In the genomic region with DNA sequence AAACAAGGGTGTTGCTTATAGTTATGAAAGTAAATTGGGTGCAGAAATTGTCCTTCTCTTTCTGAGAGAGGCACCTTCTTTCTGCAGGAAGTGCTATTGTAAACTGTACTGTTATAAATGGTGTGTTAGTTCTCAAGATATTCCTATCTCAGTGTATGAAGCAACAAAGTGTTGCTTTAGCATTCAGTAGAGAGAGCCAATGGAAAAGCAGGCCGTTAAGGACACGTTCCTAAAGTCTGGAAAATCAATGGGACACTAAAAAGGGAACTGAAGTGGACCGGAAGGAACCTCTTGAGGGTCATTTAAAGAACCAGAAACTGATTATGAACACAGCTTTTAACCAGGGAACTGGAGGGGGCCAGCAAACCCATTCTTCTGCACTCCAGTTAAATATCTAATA, we compare ENCODE assay signal across 1 cellular context.
TF ChIP-seq lines count a peak whose summit lies in the region.

No MANE protein-coding gene starts in this region.

TF ChIP-seq in K562, 482 proteins besides CTCF, POLR2A, EP300 and RAD21 (continued from another document):
- TF ChIP-seq, protein P1, sequence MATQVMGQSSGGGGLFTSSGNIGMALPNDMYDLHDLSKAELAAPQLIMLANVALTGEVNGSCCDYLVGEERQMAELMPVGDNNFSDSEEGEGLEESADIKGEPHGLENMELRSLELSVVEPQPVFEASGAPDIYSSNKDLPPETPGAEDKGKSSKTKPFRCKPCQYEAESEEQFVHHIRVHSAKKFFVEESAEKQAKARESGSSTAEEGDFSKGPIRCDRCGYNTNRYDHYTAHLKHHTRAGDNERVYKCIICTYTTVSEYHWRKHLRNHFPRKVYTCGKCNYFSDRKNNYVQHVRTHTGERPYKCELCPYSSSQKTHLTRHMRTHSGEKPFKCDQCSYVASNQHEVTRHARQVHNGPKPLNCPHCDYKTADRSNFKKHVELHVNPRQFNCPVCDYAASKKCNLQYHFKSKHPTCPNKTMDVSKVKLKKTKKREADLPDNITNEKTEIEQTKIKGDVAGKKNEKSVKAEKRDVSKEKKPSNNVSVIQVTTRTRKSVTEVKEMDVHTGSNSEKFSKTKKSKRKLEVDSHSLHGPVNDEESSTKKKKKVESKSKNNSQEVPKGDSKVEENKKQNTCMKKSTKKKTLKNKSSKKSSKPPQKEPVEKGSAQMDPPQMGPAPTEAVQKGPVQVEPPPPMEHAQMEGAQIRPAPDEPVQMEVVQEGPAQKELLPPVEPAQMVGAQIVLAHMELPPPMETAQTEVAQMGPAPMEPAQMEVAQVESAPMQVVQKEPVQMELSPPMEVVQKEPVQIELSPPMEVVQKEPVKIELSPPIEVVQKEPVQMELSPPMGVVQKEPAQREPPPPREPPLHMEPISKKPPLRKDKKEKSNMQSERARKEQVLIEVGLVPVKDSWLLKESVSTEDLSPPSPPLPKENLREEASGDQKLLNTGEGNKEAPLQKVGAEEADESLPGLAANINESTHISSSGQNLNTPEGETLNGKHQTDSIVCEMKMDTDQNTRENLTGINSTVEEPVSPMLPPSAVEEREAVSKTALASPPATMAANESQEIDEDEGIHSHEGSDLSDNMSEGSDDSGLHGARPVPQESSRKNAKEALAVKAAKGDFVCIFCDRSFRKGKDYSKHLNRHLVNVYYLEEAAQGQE (CRISPR knock-in tag; IDR thresholded peaks at IDR 0.05; ENCODE audit: low read depth) = no peak
- no peak for TF ChIP-seq DNMT1 (IDR thresholded peaks at IDR 0.05)
- no peak for TF ChIP-seq C11orf30 (IDR thresholded peaks at IDR 0.05; ENCODE audit: low read depth)
